ENCODE assay signal across 8 cellular contexts in the genomic region with DNA sequence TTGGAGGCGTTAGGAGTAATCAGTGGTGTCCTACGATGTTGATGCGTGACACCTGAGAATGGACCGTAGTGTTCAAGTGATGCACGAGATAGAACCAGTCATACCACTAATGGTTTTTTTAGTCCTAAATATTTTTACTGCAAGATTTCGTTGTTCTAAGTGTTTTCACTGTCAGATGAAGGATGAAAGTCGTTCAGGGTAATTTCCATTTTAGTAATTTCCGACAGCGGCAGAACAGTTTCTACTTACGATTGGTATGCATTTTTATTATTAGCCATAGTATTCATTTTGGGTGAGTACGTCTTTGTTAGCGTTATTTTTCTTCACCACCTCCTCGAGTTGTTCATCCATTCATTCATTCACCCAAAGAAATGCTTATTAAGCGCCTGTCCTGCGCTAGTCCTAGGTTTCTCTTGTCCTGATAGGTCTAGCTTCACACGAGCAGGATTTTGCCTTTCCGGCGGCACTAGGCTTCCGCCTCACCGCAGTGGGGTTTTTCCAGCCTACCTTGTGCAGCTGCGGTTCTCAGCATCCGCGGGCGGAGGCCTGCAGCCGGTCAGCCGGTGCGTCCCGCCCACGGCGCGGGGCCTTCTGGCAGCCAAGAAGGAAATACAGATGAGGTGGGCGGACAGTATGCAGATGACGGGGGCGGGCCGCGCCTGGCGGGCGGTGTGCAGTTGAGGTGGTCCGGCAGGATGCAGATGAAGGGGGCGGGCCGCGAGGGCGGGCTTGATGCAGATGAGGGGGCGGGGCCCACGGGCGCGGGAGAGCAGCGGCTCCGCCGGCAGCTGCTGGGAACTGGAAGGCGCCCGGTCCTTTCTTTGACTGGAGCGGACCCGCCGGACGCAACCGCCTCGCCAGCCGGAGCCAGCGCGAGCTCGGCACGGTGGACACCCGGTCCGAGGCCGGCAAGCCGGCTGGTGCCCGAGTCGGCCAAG.
DNase-seq lines count a peak whose midpoint lies in the region; ATAC-seq and TF ChIP-seq lines count a peak whose summit lies in the region.

No MANE protein-coding gene starts in this region.

- H3K27me3 ChIP-seq in foreskin keratinocyte (no peaks in the 10 kb centered on the region), stomach (peaks cover 0 to 7% (median 6%) of the 10 kb centered on the region in 3 donors)

- peak; percentile 94 for ATAC-seq in foreskin keratinocyte

- H3K27me3 Mint-ChIP-seq in neural crest cell (ENCODE audit: low read depth), result peaks cover 5% of the 10 kb centered on the region

- no peak overlapping the region for H3K27ac Mint-ChIP-seq in neural crest cell (ENCODE audit: unreplicated experiment)

- H3K36me3 Mint-ChIP-seq in neural crest cell (ENCODE audit: low read depth), result peaks cover 2% of the 10 kb centered on the region

- no peak for TF ChIP-seq EP300 in stomach (IDR thresholded peaks at IDR 0.05)

- no peaks in the 10 kb centered on the region for H3K9me3 ChIP-seq in stomach

- peak overlapping the region; percentile 66 for H3K27ac ChIP-seq in foreskin keratinocyte
- peak overlapping the region; percentile 85 to 91 (median 89) for H3K27ac ChIP-seq in stomach

- H3K36me3 ChIP-seq in stomach, result no peaks in the 10 kb centered on the region

- DNase-seq in EL, result peak; percentile 95
- DNase-seq in GOT3 (lab: John Stamatoyannopoulos, UW), result peak; percentile 81
- peak; percentile 92 for DNase-seq in LNCaP clone FGC (ENCODE audit: low read depth)
- DNase-seq in SHP77 treated with DMSO at 0.1 percent for 48 hours (lab: John Stamatoyannopoulos, UW), result peak; percentile 99
- peak; percentile 91 for DNase-seq in activated gamma-delta T cell treated with anti-CD3 and anti-CD28 coated beads, Interleukin-2, amount 50 U/mL, for 16 hours (ENCODE audit: low read depth)
- DNase-seq in foreskin keratinocyte, result peak; percentile 93 to 96
- DNase-seq in neural crest cell (ENCODE audit: low read depth, low spot score), result peak; percentile 99
- DNase-seq in stomach, result peak; percentile 100

- no peak overlapping the region for H3K4me3 Mint-ChIP-seq in neural crest cell

- H3K9me3 Mint-ChIP-seq in neural crest cell, result no peaks in the 10 kb centered on the region

- H3K4me3 ChIP-seq in LNCaP clone FGC (ENCODE audit: low read depth, low read length), result peak overlapping the region; percentile 85
- H3K4me3 ChIP-seq in stomach, result peak overlapping the region; percentile 66 to 84 (median 75)

- TF ChIP-seq POLR2A in stomach (IDR thresholded peaks at IDR 0.05), result peak in 1 of 4 donors; percentile 37

- no peak for TF ChIP-seq CTCF in LNCaP clone FGC (IDR thresholded peaks at IDR 0.05; ENCODE audit: control insufficient read depth, extremely low read depth, insufficient read depth)
- peak; percentile 23 for TF ChIP-seq CTCF in foreskin keratinocyte (conservative IDR thresholded peaks at IDR 0.05)
- no peak for TF ChIP-seq CTCF in neural crest cell (conservative IDR thresholded peaks at IDR 0.05)
- TF ChIP-seq CTCF in stomach (IDR thresholded peaks at IDR 0.05), result peak in 1 of 7 experiments; percentile 19

- intact Hi-C loops in stomach (cut with DNase I; ENCODE audit: low total_unique reads), result no loop called here

- peaks cover 3% of the 10 kb centered on the region for H3K4me1 ChIP-seq in foreskin keratinocyte
- H3K4me1 ChIP-seq in stomach, result peaks cover 17 to 29% (median 23%) of the 10 kb centered on the region in 4 donors

- 10 to 22% (median 11%) methylated on average over 32 to 69 of the region's 69 CpGs for WGBS in stomach, 5 donors

- H3K4me1 Mint-ChIP-seq in neural crest cell, result peaks cover 15% of the 10 kb centered on the region

Comparison
In these comparisons a context has a peak if more than half of its experiments do, and no peak if none do; other contexts are left out.
1. Peak in every context shown above with its lines: DNase-seq, ATAC-seq, H3K4me3 ChIP-seq and H3K27ac ChIP-seq.